In the genomic region with DNA sequence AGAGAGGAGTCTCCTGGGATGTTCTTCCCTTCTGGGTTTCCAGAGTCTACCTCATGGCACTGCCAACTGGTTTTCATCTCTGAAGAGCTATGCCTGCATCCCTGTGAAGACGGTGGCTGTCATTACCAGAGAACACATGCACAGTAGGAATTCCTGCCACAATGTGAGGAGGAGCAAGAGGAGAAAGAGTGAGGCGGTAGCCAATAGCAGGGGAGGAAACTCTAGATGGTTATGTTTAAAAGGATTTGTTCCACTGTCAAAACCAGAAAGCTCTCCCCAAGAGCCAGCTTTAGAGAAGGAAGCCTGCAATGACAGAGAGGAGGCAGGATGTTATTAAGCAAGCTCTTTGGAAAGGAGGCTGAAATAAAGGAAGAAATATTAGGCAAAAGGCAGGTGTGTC, we compare ENCODE assay signal across 17 cellular contexts. TPM values are rescaled to one million over a fixed set of nuclear protein-coding genes. Genes with fewer than 3 reads are reported as not detected.
A peak's percentile ranks its signal among the peaks of the same experiment; 100 is the strongest.
DNase-seq lines count a peak whose midpoint lies in the region; TF ChIP-seq lines count a peak whose summit lies in the region.
"Had no signal": no experiment of that assay in that cellular context is flagged by ENCODE, and none has a peak within 500 bp of the region (broad histone marks: within the 10 kb centered on the region; RNA-seq: fewer than 3 reads in every experiment).

No MANE protein-coding gene starts in this region.

- no peaks in the 10 kb centered on the region for H3K9me3 ChIP-seq in A673 (ENCODE audit: low read depth, low read length, poor library complexity, severe bottlenecking)
- no peaks in the 10 kb centered on the region for H3K9me3 ChIP-seq in ectodermal cell (ENCODE audit: control insufficient read depth, low read length)
- H3K9me3 ChIP-seq in neuronal stem cell (replicated peaks in 1 of 2; ENCODE audit: control insufficient read depth in 2 of 2, insufficient read depth in 1 of 2, low read depth in 1 of 2, low read length in 2 of 2), result no peaks in the 10 kb centered on the region
- H3K9me3 ChIP-seq in tibial artery, result no peaks in the 10 kb centered on the region
- no peaks in the 10 kb centered on the region for H3K9me3 ChIP-seq in right atrium auricular region
- H3K9me3 ChIP-seq: BE2C, HAP-1 had no signal

- no peak overlapping the region for H3K4me3 ChIP-seq in A673 (ENCODE audit: low read depth, low read length, poor library complexity, severe bottlenecking)
- no peak overlapping the region for H3K4me3 ChIP-seq in H7 (ENCODE audit: insufficient read depth, low read depth, low read length)
- no peak overlapping the region for H3K4me3 ChIP-seq in ectodermal cell (ENCODE audit: insufficient read depth, low read depth, low read length)
- no peak overlapping the region for H3K4me3 ChIP-seq in neuronal stem cell (ENCODE audit: low read length in 2 of 2)
- no peak overlapping the region for H3K4me3 ChIP-seq in tibial artery
- H3K4me3 ChIP-seq in foreskin fibroblast (ENCODE audit: low read depth in 1 of 2, low read length in 2 of 2), result no peak overlapping the region
- no peak overlapping the region for H3K4me3 ChIP-seq in right atrium auricular region
- H3K4me3 ChIP-seq: HAP-1 had no signal

- H4K91ac ChIP-seq in neuronal stem cell (ENCODE audit: low read depth, low read length, poor library complexity), result no peak overlapping the region

- H3K79me1 ChIP-seq in neuronal stem cell (ENCODE audit: low read depth, low read length), result no peaks in the 10 kb centered on the region

- CTCF ChIA-PET in A673 (lab: Charles Lee), result interaction anchor here (1.5 kb wide), 1 partner anchor 24 kb away, joined by 5 read pairs; no protein-coding TSS in a partner anchor

- H2BK12ac ChIP-seq in neuronal stem cell (ENCODE audit: low read length), result no peak overlapping the region

- no peak overlapping the region for H3K4ac ChIP-seq in neuronal stem cell (ENCODE audit: low read length)

- peaks cover 8% of the 10 kb centered on the region for H3K4me1 ChIP-seq in A673 (ENCODE audit: insufficient read depth, low read length, poor library complexity, severe bottlenecking)
- H3K4me1 ChIP-seq in ectodermal cell (ENCODE audit: control insufficient read depth, insufficient read depth, low read length), result peaks cover 51% of the 10 kb centered on the region
- H3K4me1 ChIP-seq in neuronal stem cell (ENCODE audit: control insufficient read depth in 2 of 2, insufficient read depth in 1 of 2, low read depth in 1 of 2, low read length in 2 of 2), result peaks cover 0 to 19% of the 10 kb centered on the region in 2 donors
- H3K4me1 ChIP-seq in tibial artery, result no peaks in the 10 kb centered on the region
- no peaks in the 10 kb centered on the region for H3K4me1 ChIP-seq in right atrium auricular region
- H3K4me1 ChIP-seq: BE2C, HAP-1 had no signal

- no peak overlapping the region for H2BK120ac ChIP-seq in neuronal stem cell (ENCODE audit: low read depth, low read length)

- H3K36me3 ChIP-seq in A673 (ENCODE audit: insufficient read depth, low read length, poor library complexity, severe bottlenecking) (no peaks in the 10 kb centered on the region), H7 (replicated peaks; ENCODE audit: control insufficient read depth, insufficient read depth, low read length) (no peaks in the 10 kb centered on the region), ectodermal cell (ENCODE audit: control insufficient read depth, insufficient read depth, low read length) (peaks cover 4% of the 10 kb centered on the region), neuronal stem cell (replicated peaks in 1 of 2; ENCODE audit: control insufficient read depth in 2 of 2, insufficient read depth in 2 of 2, low read length in 2 of 2) (no peaks in the 10 kb centered on the region), tibial artery (no peaks in the 10 kb centered on the region), right atrium auricular region (no peaks in the 10 kb centered on the region)
- H3K36me3 ChIP-seq: BE2C, HAP-1 had no signal

- H3K14ac ChIP-seq in neuronal stem cell (ENCODE audit: low read length), result no peak overlapping the region

- DNase-seq in A673 (ENCODE audit: low spot score) (peak; percentile 44), H7 (peak; percentile 33), neuronal stem cell (ENCODE audit: low spot score) (no peak), tibial artery (no peak), foreskin fibroblast (no peak), right atrium auricular region (ENCODE audit: low spot score) (no peak)
- DNase-seq: BE2C; CD4-positive, alpha-beta memory T cell; DMS79; GOT3 had no signal

- no TSS peak for BruUV-seq in A673 (replicated peaks; lab: Mats Ljungman, UMichigan)

- H3K18ac ChIP-seq in neuronal stem cell (ENCODE audit: low read length), result no peak overlapping the region

- TF ChIP-seq CTCF in A673 (conservative IDR thresholded peaks at IDR 0.05; ENCODE audit: low read depth, low read length), result no peak
- TF ChIP-seq CTCF in tibial artery (IDR thresholded peaks at IDR 0.05), result no peak
- TF ChIP-seq CTCF in foreskin fibroblast (IDR thresholded peaks at IDR 0.05; ENCODE audit: low read depth, low read length), result no peak
- TF ChIP-seq CTCF in right atrium auricular region (IDR thresholded peaks at IDR 0.05), result no peak

- no peak overlapping the region for H3K23ac ChIP-seq in neuronal stem cell (ENCODE audit: low read depth, low read length, poor library complexity)

- H2BK15ac ChIP-seq in neuronal stem cell (ENCODE audit: low read length), result no peak overlapping the region

- no peak overlapping the region for H2BK5ac ChIP-seq in neuronal stem cell (ENCODE audit: low read length)

- POLR2A ChIA-PET in A673 (lab: Charles Lee; ENCODE audit: low non-redundant PET), result no interaction called here

- peaks cover 49% of the 10 kb centered on the region for H3K27me3 ChIP-seq in A673 (replicated peaks; ENCODE audit: insufficient read depth, low read depth, low read length, poor library complexity)
- H3K27me3 ChIP-seq in H7 (ENCODE audit: control insufficient read depth, insufficient read depth, low read length), result peaks cover 4% of the 10 kb centered on the region; the same call in 1 of the 2 replicates
- no peaks in the 10 kb centered on the region for H3K27me3 ChIP-seq in ectodermal cell (ENCODE audit: control insufficient read depth, insufficient read depth, low read length, poor library complexity, severe bottlenecking)
- H3K27me3 ChIP-seq in neuronal stem cell (ENCODE audit: control insufficient read depth in 3 of 3, insufficient read depth in 3 of 3, low read depth in 1 of 3, low read length in 3 of 3), result peaks cover 0 to 42% (median 0%) of the 10 kb centered on the region in 3 experiments
- H3K27me3 ChIP-seq in tibial artery, result peaks cover 0 to 61% of the 10 kb centered on the region in 2 donors
- peaks cover 0 to 11% of the 10 kb centered on the region in 2 donors for H3K27me3 ChIP-seq in right atrium auricular region

- no peak overlapping the region for H4K8ac ChIP-seq in neuronal stem cell (ENCODE audit: low read depth, low read length)

- no peak overlapping the region for H3K4me2 ChIP-seq in neuronal stem cell (ENCODE audit: insufficient read depth, low read length, poor library complexity, severe bottlenecking)

- H2AK5ac ChIP-seq in neuronal stem cell (ENCODE audit: low read depth, low read length), result no peak overlapping the region

- 6 to 13% methylated on average over 2 of the region's 2 CpGs for WGBS in ectodermal cell, 2 experiments
- WGBS in neuronal stem cell (ENCODE audit: extremely low coverage in 2 of 2, insufficient read length in 2 of 2, insufficient replicate concordance in 1 of 2), 2 donors, result no CpG with 5 or more reads among the region's 2 CpGs

- intact Hi-C loops in A673 (cut with micrococcal nuclease; ENCODE audit: unreplicated experiment), result no loop called here
- intact Hi-C loops in tibial artery (cut with DNase I; ENCODE audit: low total_unique reads), result no loop called here

- H3K27ac ChIP-seq in A673 (ENCODE audit: low read depth, low read length, poor library complexity, severe bottlenecking) (no peak overlapping the region), ectodermal cell (ENCODE audit: insufficient read depth, low read depth, low read length, poor library complexity, severe bottlenecking) (peak overlapping the region; percentile 87), neuronal stem cell (replicated peaks; ENCODE audit: low read length) (peak overlapping the region; percentile 62), tibial artery (no peak overlapping the region), right atrium auricular region (no peak overlapping the region)
- H3K27ac ChIP-seq: C4-2B had no signal

- H3K9ac ChIP-seq in neuronal stem cell (ENCODE audit: low read depth, low read length, poor library complexity), result no peak overlapping the region

- H2AFZ ChIP-seq in neuronal stem cell (ENCODE audit: low read length), result no peak overlapping the region

RNA-seq across cellular contexts. Expression of gene LMX1A, which starts 12.3 kb away (rescaled TPM):
- total RNA-seq in A673 (2021), result not detected in 2 replicates
- total RNA-seq in H7 (2014; rRNA removed; shearing (Covaris generic)), result 0.59 and 1.5 TPM in 2 replicates
- 51.5 TPM for polyA plus RNA-seq in ectodermal cell (2013, experiment 1 of 4)
- polyA plus RNA-seq in ectodermal cell (2013, experiment 2 of 4), result 55.4 TPM
- polyA plus RNA-seq in ectodermal cell (2013, experiment 3 of 4), result 42.3 TPM
- polyA plus RNA-seq in ectodermal cell (2013, experiment 4 of 4), result 52.0 TPM
- 0.03 TPM for polyA plus RNA-seq in neuronal stem cell (2013, experiment 1 of 2)
- polyA plus RNA-seq in neuronal stem cell (2013, experiment 2 of 2), result 0.07 TPM
- not detected for total RNA-seq in right atrium auricular region
- total RNA-seq: CD4-positive, alpha-beta memory T cell; G401; HT1080 had no signal
- polyA plus RNA-seq: AG04450; CD4-positive, alpha-beta memory T cell; HepG2 had no signal

Comparison
In these comparisons a context has a peak if more than half of its experiments do, and no peak if none do; other contexts are left out.
1. DNase-seq: peak in A673 (single experiment) and H7 (single experiment); none in neuronal stem cell (single experiment), tibial artery (0 of 2), foreskin fibroblast (0 of 2) and right atrium auricular region (single experiment).
2. H3K27ac ChIP-seq: peak in ectodermal cell (single experiment) and neuronal stem cell (single experiment); none in A673 (single experiment), tibial artery (0 of 2) and right atrium auricular region (0 of 2).